ENCODE assay signal across 25 cellular contexts in the genomic region with DNA sequence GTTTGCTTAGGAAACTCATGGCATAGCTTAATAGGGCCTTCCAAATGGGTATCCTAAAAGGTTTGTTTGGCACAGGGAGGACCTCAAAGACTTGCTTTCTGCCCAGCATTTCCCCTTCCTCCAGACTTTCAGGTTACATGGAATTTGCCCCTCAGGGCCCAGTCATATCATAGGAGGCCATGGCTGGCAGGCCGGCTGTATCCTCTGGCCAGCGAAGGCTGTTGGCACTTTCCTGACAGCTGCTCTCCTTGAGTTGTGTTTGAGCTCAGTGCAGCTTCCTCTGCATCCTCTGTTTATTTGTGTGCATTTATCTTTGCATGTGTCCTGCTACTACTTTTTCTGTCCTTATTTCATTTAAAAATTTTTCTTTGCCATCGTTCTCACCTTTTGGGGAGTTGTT.
"Had no signal": no experiment of that assay in that cellular context is flagged by ENCODE, and none has a peak within 500 bp of the region (broad histone marks: within the 10 kb centered on the region; RNA-seq: fewer than 3 reads in every experiment).

No MANE protein-coding gene starts in this region.

- H3K27ac ChIP-seq: colonic mucosa, epithelial cell of prostate, gastroesophageal sphincter, ovary, psoas muscle, right lobe of liver, suprapubic skin, transverse colon, vagina had no signal

- H3K4me3 ChIP-seq: colonic mucosa, gastroesophageal sphincter, ovary, psoas muscle, right lobe of liver, smooth muscle cell, suprapubic skin, transverse colon, vagina had no signal

- H3K9me3 ChIP-seq: colonic mucosa, gastroesophageal sphincter, ovary, psoas muscle, right lobe of liver, suprapubic skin, transverse colon, vagina had no signal

- H3K4me1 ChIP-seq: colonic mucosa, gastroesophageal sphincter, psoas muscle, suprapubic skin, transverse colon, vagina had no signal

- ATAC-seq: esophagus mucosa; gastroesophageal sphincter; natural killer cell; psoas muscle; stimulated activated naive CD8-positive, alpha-beta T cell treated with anti-CD3 and anti-CD28 coated beads, Interleukin-15, amount 100 ng/mL, for 72 hours had no signal

- H3K36me3 ChIP-seq: colonic mucosa, ovary had no signal

- H3K27me3 ChIP-seq: colonic mucosa, gastroesophageal sphincter, ovary, right lobe of liver, suprapubic skin, transverse colon, vagina had no signal

- H3K4me2 ChIP-seq: smooth muscle cell had no signal

- DNase-seq: colonic mucosa; effector CD8-positive, alpha-beta T cell; endodermal cell; foreskin fibroblast; mesendoderm; midbrain; natural killer cell; occipital lobe; ovary; posterior cingulate gyrus; psoas muscle; right lobe of liver; stimulated activated CD4-positive, alpha-beta T cell treated with anti-CD3 and anti-CD28 coated beads, Interleukin-12 subunit alpha, Interleukin-12 subunit beta, amount 100 ng/mL, for 4 hours; stimulated activated CD4-positive, alpha-beta T cell treated with anti-CD3 and anti-CD28 coated beads, Interleukin-1b, Interleukin-23, amount 100 ng/mL, for 48 hours; stimulated activated CD4-positive, alpha-beta T cell treated with anti-CD3 and anti-CD28 coated beads, Interleukin-4, amount 100 ng/mL, for 1 hour; stimulated activated CD8-positive, alpha-beta memory T cell treated with anti-CD3 and anti-CD28 coated beads, Interleukin-4, amount 100 ng/mL, for 48 hours; stimulated activated naive CD4-positive, alpha-beta T cell; stimulated activated naive CD8-positive, alpha-beta T cell treated with anti-CD3 and anti-CD28 coated beads, Interleukin-15, amount 100 ng/mL, for 72 hours; transverse colon had no signal
